ENCODE assay signal across 22 cellular contexts in the genomic region with DNA sequence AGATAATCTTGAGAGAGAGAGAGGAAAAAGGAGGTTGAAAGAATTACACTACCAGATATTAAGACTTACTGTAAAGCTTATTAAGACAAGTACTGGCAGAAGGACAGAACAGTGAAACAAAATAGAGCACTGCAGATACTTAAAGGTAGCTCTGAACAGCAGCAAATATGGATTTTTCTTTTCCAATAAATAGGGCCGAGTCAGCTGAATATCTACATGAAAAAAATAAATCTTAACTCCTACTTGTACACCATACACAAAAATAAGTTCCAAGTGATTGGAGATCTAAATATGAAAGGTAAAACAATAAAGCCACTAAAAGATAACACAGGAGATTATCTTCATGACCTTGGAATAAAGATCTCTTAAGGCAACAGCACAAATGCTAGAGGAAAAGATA. TPM values are rescaled to one million over a fixed set of nuclear protein-coding genes. Genes with fewer than 3 reads are reported as not detected.
DNase-seq lines count a peak whose midpoint lies in the region; ATAC-seq, FAIRE-seq and TF ChIP-seq lines count a peak whose summit lies in the region.
"Had no signal": no experiment of that assay in that cellular context is flagged by ENCODE, and none has a peak within 500 bp of the region (broad histone marks: within the 10 kb centered on the region; RNA-seq: fewer than 3 reads in every experiment).

No MANE protein-coding gene starts in this region.

- H3K9me3 Mint-ChIP-seq in mesothelial cell of epicardium, result no peaks in the 10 kb centered on the region
- H3K9me3 Mint-ChIP-seq: CD8-positive, alpha-beta T cell; H9; HFFc6 had no signal

- POLR2A ChIA-PET in A549 (lab: Yijun Ruan, JAX), result no interaction called here

- FAIRE-seq in A549 (lab: Jason Lieb, UNC), result no peak
- FAIRE-seq: GM12891 had no signal

- H3K4me3 Mint-ChIP-seq in mesothelial cell of epicardium, result no peak overlapping the region
- H3K4me3 Mint-ChIP-seq: CD8-positive, alpha-beta T cell; H9; HFFc6 had no signal

- no peaks in the 10 kb centered on the region for H3K27me3 Mint-ChIP-seq in mesothelial cell of epicardium (ENCODE audit: low read depth)

- H3K4me1 ChIP-seq in A549, result peaks cover 15% of the 10 kb centered on the region

- H3K4me2 ChIP-seq in A549, result no peak overlapping the region
- H3K4me2 ChIP-seq: BLaER1 treated with 17β-estradiol and CSF1 and Interleukin-3, amounts not matched to agents 10 nM and 100 nM had no signal

- no peak for TF ChIP-seq EP300 in A549 (IDR thresholded peaks at IDR 0.05)

- H3K4me1 Mint-ChIP-seq in mesothelial cell of epicardium, result peaks cover 15% of the 10 kb centered on the region

- H3K9me3 ChIP-seq in A549, result no peaks in the 10 kb centered on the region
- H3K9me3 ChIP-seq: BLaER1 treated with 17β-estradiol and CSF1 and Interleukin-3, amounts not matched to agents 10 nM and 100 nM had no signal

- CTCF ChIA-PET in A549 (lab: Yijun Ruan, JAX), result no interaction called here

- no peak overlapping the region for H3K4me3 ChIP-seq in A549
- H3K4me3 ChIP-seq: BLaER1 treated with 17β-estradiol and CSF1 and Interleukin-3, amounts not matched to agents 10 nM and 100 nM; GM23248 had no signal

- no peak for TF ChIP-seq POLR2A in A549 (IDR thresholded peaks at IDR 0.05; ENCODE audit: low read length)

- DNase-seq in NCI-H1092 treated with DMSO at 0.1 percent for 48 hours (lab: John Stamatoyannopoulos, UW) (peak; percentile 9), NCI-H1092 (lab: John Stamatoyannopoulos, UW) (no peak), A549 (ENCODE audit: low read depth in 1 of 2, low spot score in 1 of 2) (no peak), mesothelial cell of epicardium (ENCODE audit: low spot score in 2 of 2, unreplicated experiment in 2 of 2) (no peak), GM10266 (ENCODE audit: extremely low spot score) (no peak), SIG-M5 treated with dmso at 0.1 percent for 504 hours (lab: John Stamatoyannopoulos, UW; ENCODE audit: unreplicated experiment) (no peak), NCI-H2029 treated with DMSO at 0.1 percent for 48 hours (lab: John Stamatoyannopoulos, UW) (no peak)
- DNase-seq: CD8-positive, alpha-beta T cell; DND-41; GM23248; H9; HFFc6; KG1; NCI-H2081; NCI-H2171; NCI-H345; NCI-H524 treated with DMSO at 0.1 percent for 48 hours had no signal

- no peak for ATAC-seq in A549
- ATAC-seq: CD8-positive, alpha-beta T cell; Right ventricle myocardium inferior had no signal

- TF ChIP-seq RAD21 in A549 (conservative IDR thresholded peaks at IDR 0.05 in 1 of 2, IDR thresholded peaks at IDR 0.05 in 1 of 2), result no peak

- WGBS in A549 (ENCODE audit: missing lambda C conversion rate), result 91% methylated on average over 1 of the region's 1 CpG

- TF ChIP-seq CTCF in A549 (IDR thresholded peaks at IDR 0.05) (no peak), VCaP (conservative IDR thresholded peaks at IDR 0.05) (no peak), mesothelial cell of epicardium (IDR thresholded peaks at IDR 0.05; ENCODE audit: unreplicated experiment) (no peak), GM10266 (IDR thresholded peaks at IDR 0.05; ENCODE audit: control insufficient read depth, insufficient read depth, low read depth, missing control alignments) (no peak)

- no peak overlapping the region for H3K27ac ChIP-seq in A549
- H3K27ac ChIP-seq in VCaP, result peak overlapping the region; percentile 64
- H3K27ac ChIP-seq: 22Rv1; BLaER1 treated with 17β-estradiol and CSF1 and Interleukin-3, amounts not matched to agents 10 nM and 100 nM; GM23248 had no signal

- peaks cover 7% of the 10 kb centered on the region for H3K36me3 Mint-ChIP-seq in mesothelial cell of epicardium

- peak overlapping the region; percentile 11 for H3K27ac Mint-ChIP-seq in mesothelial cell of epicardium
- H3K27ac Mint-ChIP-seq: CD8-positive, alpha-beta T cell; H9; HFFc6 had no signal

TF ChIP-seq in A549, 52 proteins besides CTCF, POLR2A, EP300 and RAD21:
- TF ChIP-seq MAFK (IDR thresholded peaks at IDR 0.05; ENCODE audit: partially characterized antibody), result peak; percentile 81
- TF ChIP-seq, protein P1, sequence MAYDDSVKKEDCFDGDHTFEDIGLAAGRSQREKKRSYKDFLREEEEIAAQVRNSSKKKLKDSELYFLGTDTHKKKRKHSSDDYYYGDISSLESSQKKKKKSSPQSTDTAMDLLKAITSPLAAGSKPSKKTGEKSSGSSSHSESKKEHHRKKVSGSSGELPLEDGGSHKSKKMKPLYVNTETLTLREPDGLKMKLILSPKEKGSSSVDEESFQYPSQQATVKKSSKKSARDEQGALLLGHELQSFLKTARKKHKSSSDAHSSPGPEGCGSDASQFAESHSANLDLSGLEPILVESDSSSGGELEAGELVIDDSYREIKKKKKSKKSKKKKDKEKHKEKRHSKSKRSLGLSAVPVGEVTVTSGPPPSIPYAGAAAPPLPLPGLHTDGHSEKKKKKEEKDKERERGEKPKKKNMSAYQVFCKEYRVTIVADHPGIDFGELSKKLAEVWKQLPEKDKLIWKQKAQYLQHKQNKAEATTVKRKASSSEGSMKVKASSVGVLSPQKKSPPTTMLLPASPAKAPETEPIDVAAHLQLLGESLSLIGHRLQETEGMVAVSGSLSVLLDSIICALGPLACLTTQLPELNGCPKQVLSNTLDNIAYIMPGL (CRISPR knock-in tag; IDR thresholded peaks at IDR 0.05; ENCODE audit: borderline replicate concordance), result no peak

RNA-seq across cellular contexts. Expression of a gene that starts 12.4 kb away (rescaled TPM):
- polyA plus RNA-seq in A549 (2011; rRNA removed) (67.2 and 82.4 TPM in 2 replicates), A549 (2017; fragmentation: RNase III; extraction: RNeasy Plus Mini Kit Qiagen cat#74134 plus additional on column Dnase treatment) (34.6 to 40.0 TPM (median 36.8 TPM) in 3 replicates)
- 16.4 and 16.5 TPM in 2 replicates for polyA plus RNA-seq in A549 (2012; cell fraction: cytosol; rRNA removed)
- polyA plus RNA-seq in A549 (2012; cell fraction: nucleus; rRNA removed), result 4.9 and 8.0 TPM in 2 replicates
- polyA minus RNA-seq in A549 (2011; rRNA and poly(A)+ RNA removed), result 15.1 and 16.9 TPM in 2 replicates
- total RNA-seq in mesothelial cell of epicardium, result 58.4 to 61.7 TPM (median 60.3 TPM) in 3 replicates

RNA-seq across cellular contexts. Expression of a gene that starts 12.6 kb away (rescaled TPM):
- polyA plus RNA-seq in A549 (2011; rRNA removed) (2.9 and 3.6 TPM in 2 replicates), A549 (2017; fragmentation: RNase III; extraction: RNeasy Plus Mini Kit Qiagen cat#74134 plus additional on column Dnase treatment) (2.9 to 4.0 TPM (median 3.8 TPM) in 3 replicates)
- 1.1 and 1.2 TPM in 2 replicates for polyA plus RNA-seq in A549 (2012; cell fraction: cytosol; rRNA removed)
- polyA plus RNA-seq in A549 (2012; cell fraction: nucleus; rRNA removed), result 2.1 and 3.0 TPM in 2 replicates
- 3.2 and 3.8 TPM in 2 replicates for polyA minus RNA-seq in A549 (2011; rRNA and poly(A)+ RNA removed)
- 10.0 to 11.4 TPM (median 11.2 TPM) in 3 replicates for total RNA-seq in mesothelial cell of epicardium
